In genomic region chr22:33270596-33270995, GRCh38 we compare ENCODE assay signal across 11 cellular contexts.
"Had no signal": no experiment of that assay in that cellular context is flagged by ENCODE, and none has a peak within 500 bp of the region (broad histone marks: within the 10 kb centered on the region; RNA-seq: fewer than 3 reads in every experiment).

No MANE protein-coding gene starts in this region.

- H3K79me2 ChIP-seq: hepatocyte had no signal

- H3K27ac ChIP-seq: hepatocyte, left ventricle myocardium inferior, sigmoid colon, upper lobe of right lung had no signal

- H3K4me2 ChIP-seq: hepatocyte had no signal

- ATAC-seq: effector memory CD8-positive, alpha-beta T cell; upper lobe of right lung had no signal

- H2AFZ ChIP-seq: hepatocyte had no signal

- H3K9me3 ChIP-seq: left ventricle myocardium inferior, sigmoid colon, upper lobe of right lung had no signal

- H3K4me1 ChIP-seq: upper lobe of right lung had no signal

- H3K4me3 ChIP-seq: hepatocyte, left ventricle myocardium inferior, sigmoid colon, upper lobe of right lung had no signal

- DNase-seq: activated effector memory CD4-positive, alpha-beta T cell treated with Interleukin-2 at 50 U/mL for 16 hours; activated T-cell treated with anti-CD3 and anti-CD28 coated beads, Interleukin-2, amount 50 U/mL, for 24 hours; central memory CD4-positive, alpha-beta T cell; effector memory CD8-positive, alpha-beta T cell; kidney; left ventricle myocardium inferior; midbrain; sigmoid colon; T-helper 2 cell; upper lobe of right lung had no signal
